ENCODE assay signal across 8 cellular contexts in the genomic region with DNA sequence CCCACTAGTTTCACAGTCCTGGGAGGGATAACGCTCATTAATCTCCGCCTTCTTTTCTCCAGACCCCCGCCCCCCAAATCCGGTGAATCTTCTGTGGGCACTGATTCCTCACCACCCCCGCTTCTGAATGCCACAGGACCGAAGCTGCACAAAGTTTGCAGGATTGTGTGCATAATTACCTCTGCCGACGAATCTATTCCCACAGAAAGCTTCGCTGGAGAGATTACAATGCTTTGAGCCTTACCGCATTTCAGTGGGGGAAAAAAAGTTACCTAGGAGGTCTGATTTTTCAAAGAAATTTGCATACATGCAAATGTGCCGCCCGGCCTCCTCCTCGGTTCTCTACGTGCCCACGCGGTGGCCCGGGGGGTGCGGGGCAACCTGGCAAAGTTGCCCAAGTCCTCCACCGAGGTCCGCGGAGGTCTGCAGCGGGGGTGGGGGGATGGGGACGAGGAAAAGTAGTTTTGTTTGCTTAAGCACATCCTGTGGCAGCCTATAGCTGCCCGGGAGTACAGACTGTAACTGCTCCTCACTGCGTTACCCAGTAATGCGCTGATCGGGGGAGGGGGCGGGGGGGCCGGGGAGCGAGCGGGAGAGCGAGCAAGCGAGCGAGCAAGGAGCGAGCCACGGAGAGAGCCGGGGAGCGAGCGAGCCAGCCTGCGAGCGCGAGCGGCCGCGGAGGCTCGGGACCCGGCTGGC. TPM values are rescaled to one million over a fixed set of nuclear protein-coding genes. Genes with fewer than 3 reads are reported as not detected.
A peak's percentile ranks its signal among the peaks of the same experiment; 100 is the strongest.
DNase-seq lines count a peak whose midpoint lies in the region; ATAC-seq and TF ChIP-seq lines count a peak whose summit lies in the region.

No MANE protein-coding gene starts in this region.

- no peaks in the 10 kb centered on the region for H3K36me3 ChIP-seq in neuron (ENCODE audit: insufficient read depth, low read length)

- peaks cover 11% of the 10 kb centered on the region for H3K4me1 ChIP-seq in neuron (ENCODE audit: insufficient read depth, low read length)

- H3K9me3 ChIP-seq in neuron (ENCODE audit: low read length), result no peaks in the 10 kb centered on the region

- no peak for DNase-seq in HFF-Myc (ENCODE audit: extremely low read depth, low read depth)
- peak; percentile 22 for DNase-seq in activated gamma-delta T cell treated with anti-CD3 and anti-CD28 coated beads, Interleukin-2, amount 50 U/mL, for 16 hours (ENCODE audit: low read depth)
- DNase-seq in foreskin fibroblast, result peak in 1 of 2 donors; percentile 59
- peak; percentile 53 for DNase-seq in ureter (ENCODE audit: low spot score)
- no peak for DNase-seq in NCI-H146 treated with DMSO at 0.1 percent for 48 hours (lab: John Stamatoyannopoulos, UW; ENCODE audit: unreplicated experiment)

- H3K27me3 ChIP-seq in neuron (ENCODE audit: insufficient read depth, low read length), result peaks cover 72% of the 10 kb centered on the region

- ATAC-seq in GM18870 (IDR thresholded peaks at IDR 0.05; ENCODE audit: unreplicated experiment), result no peak

- H2AFZ ChIP-seq in neuron (ENCODE audit: low read depth, low read length), result no peak overlapping the region

- H3K4me3 ChIP-seq in HFF-Myc (replicated peaks; ENCODE audit: low read depth, low read length) (peak overlapping the region; percentile 85), foreskin fibroblast (ENCODE audit: low read depth in 1 of 2, low read length in 2 of 2) (peak overlapping the region; percentile 72 to 81), neuron (ENCODE audit: low read length) (peak overlapping the region; percentile 34)

- TF ChIP-seq CTCF in HFF-Myc (IDR thresholded peaks at IDR 0.05; ENCODE audit: low read depth, low read length, missing control alignments), result no peak
- no peak for TF ChIP-seq CTCF in foreskin fibroblast (IDR thresholded peaks at IDR 0.05; ENCODE audit: low read depth, low read length)

TF ChIP-seq in PFSK-1, 5 proteins besides CTCF, POLR2A, EP300 and RAD21:
- TF ChIP-seq FOXP2 (optimal IDR thresholded peaks at IDR 0.05; ENCODE audit: borderline replicate concordance, extremely low read depth, extremely low read length, insufficient read depth), result no peak
- TF ChIP-seq TAF1 (IDR thresholded peaks at IDR 0.05; ENCODE audit: borderline replicate concordance, insufficient read depth, low read length), result peak; percentile 41; the same call in 1 of the 2 replicates
- no peak for TF ChIP-seq POLR2AphosphoS5 (IDR thresholded peaks at IDR 0.05; ENCODE audit: low read depth, low read length)
- 0 out of 2 replicates have a peak, but pooled peaks have one; percentile 10 for TF ChIP-seq SIN3A (IDR thresholded peaks at IDR 0.05; ENCODE audit: borderline replicate concordance, insufficient read depth, low read length)

RNA-seq across cellular contexts. Expression of a gene that starts 0.6 kb away (rescaled TPM):
- 9.8 TPM for polyA plus RNA-seq in PFSK-1 (2012; ENCODE audit: insufficient read length, low read depth)
- 132 TPM for total RNA-seq in ureter

Comparison
In these comparisons a context has a peak if more than half of its experiments do, and no peak if none do; other contexts are left out.
1. DNase-seq: peak in activated gamma-delta T cell treated with anti-CD3 and anti-CD28 coated beads, Interleukin-2, amount 50 U/mL, for 16 hours (single experiment) and ureter (single experiment); none in HFF-Myc (single experiment) and NCI-H146 treated with DMSO at 0.1 percent for 48 hours (single experiment).
2. H3K4me3 ChIP-seq: peak in every context shown above with its lines; median percentile 85 in HFF-Myc; 76 in foreskin fibroblast; 34 in neuron.